Comparison of ENCODE assay signal across 8 cellular contexts in the genomic region with DNA sequence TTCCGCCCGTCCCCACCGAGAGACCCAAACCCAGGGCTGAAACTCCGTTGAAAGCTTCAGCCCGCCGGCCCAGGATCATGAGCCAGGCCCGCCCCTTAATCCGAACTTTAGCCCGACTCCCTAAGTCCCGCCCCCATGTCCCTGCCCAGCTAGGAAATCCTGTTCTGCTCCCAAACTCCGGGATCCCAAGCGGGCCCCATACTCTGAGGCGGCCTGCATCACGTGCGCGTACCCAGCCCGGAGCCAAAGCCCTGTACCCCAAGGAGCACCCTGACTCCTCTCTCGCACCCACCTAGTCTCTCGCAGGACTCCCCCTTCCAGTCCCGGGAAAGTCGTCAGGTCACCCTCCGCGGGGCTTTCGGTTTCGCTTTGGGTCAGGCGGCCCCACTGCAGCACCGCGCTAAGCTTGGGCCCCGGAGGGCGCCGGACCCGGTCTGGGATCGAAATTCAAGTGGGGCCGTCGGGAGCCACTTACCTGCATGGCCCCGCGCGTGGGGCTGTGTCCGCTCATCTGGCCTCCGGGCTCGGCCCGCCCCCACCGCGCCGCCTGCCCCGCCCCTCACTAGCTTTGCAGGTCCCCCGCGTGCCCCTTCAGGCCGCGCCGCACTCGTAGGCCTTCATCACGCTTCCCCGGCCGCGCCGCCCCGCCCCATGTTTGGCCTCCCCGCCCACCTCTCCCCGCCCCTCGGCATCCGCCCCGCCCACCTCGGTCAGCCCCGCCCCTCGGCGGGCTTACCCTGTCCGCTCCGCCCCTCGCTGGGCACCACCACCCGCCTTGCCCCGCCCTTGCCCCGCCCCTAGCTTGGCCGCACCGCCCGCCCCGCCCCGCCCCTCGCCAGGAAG. TPM values are rescaled to one million over a fixed set of nuclear protein-coding genes. Genes with fewer than 3 reads are reported as not detected.
A peak's percentile ranks its signal among the peaks of the same experiment; 100 is the strongest.
DNase-seq lines count a peak whose midpoint lies in the region; ATAC-seq, FAIRE-seq and TF ChIP-seq lines count a peak whose summit lies in the region.

A gene (minus strand): TSS at position 629 of the 843 bp plus-strand sequence. CDS start 118 bp downstream, at position 511.

- FAIRE-seq in H54 (lab: Jason Lieb, UNC) = no peak

- no peaks in the 10 kb centered on the region for H3K9me3 Mint-ChIP-seq in activated naive CD8-positive, alpha-beta T cell treated with anti-CD3 and anti-CD28 coated beads, Interleukin-2, amount 10 ng/mL, durations not matched to agents 7 days and 5 days

- intact Hi-C loops in head of caudate nucleus (cut with DNase I) = loop anchor here (5.0 to 10.0 kb wide), 2 partner anchors 155 to 213 kb away; a partner anchor contains a TSS
- intact Hi-C loops in ovary (cut with DNase I) = loop anchor here in 2 of 4 donors (5.0 to 10.0 kb wide), 3 partner anchors 110 to 225 kb away; a partner anchor contains a TSS
- intact Hi-C loops in thyroid gland (cut with DNase I) = loop anchor here (5.0 to 10.0 kb wide), 2 partner anchors 110 to 223 kb away; a partner anchor contains a TSS

- peak; percentile 11; the same call in 1 of the 2 replicates for TF ChIP-seq POLR2A in H54 (IDR thresholded peaks at IDR 0.05; ENCODE audit: low read depth, low read length)
- peak; percentile 40 for TF ChIP-seq POLR2A in ovary (IDR thresholded peaks at IDR 0.05)
- TF ChIP-seq POLR2A in thyroid gland (IDR thresholded peaks at IDR 0.05) = peak in 1 of 2 donors; percentile 44

- peak within 1 kb of the TSS; percentile 71 for H3K4me3 ChIP-seq in GM06990 (replicated peaks; ENCODE audit: low read depth, low read length)
- peak within 1 kb of the TSS; percentile 84 for H3K4me3 ChIP-seq in LNCaP clone FGC (ENCODE audit: low read depth, low read length)
- H3K4me3 ChIP-seq in ovary = peak within 1 kb of the TSS; percentile 94
- H3K4me3 ChIP-seq in thyroid gland (replicated peaks in 1 of 3) = peak within 1 kb of the TSS; percentile 49 to 97 (median 79)

- 1 to 3% (median 1%) methylated on average over 37 to 74 of the region's 79 CpGs for WGBS in ovary, 3 donors
- 0% methylated on average over 22 to 25 of the region's 79 CpGs for WGBS in thyroid gland, 2 donors

- H3K4me1 ChIP-seq in ovary (ENCODE audit: insufficient read depth) (peaks cover 6% of the 10 kb centered on the region), thyroid gland (peaks cover 8 to 13% of the 10 kb centered on the region in 2 donors)

- peaks cover 8% of the 10 kb centered on the region for H3K4me1 Mint-ChIP-seq in activated naive CD8-positive, alpha-beta T cell treated with anti-CD3 and anti-CD28 coated beads, Interleukin-2, amount 10 ng/mL, durations not matched to agents 7 days and 5 days

- POLR2A ChIA-PET in activated naive CD8-positive, alpha-beta T cell treated with anti-CD3 and anti-CD28 coated beads, Interleukin-2, amount 10 ng/mL, durations not matched to agents 7 days and 5 days (lab: Charles Lee) = interaction anchor here (0.7 to 3.4 kb wide), 14 partner anchors 10 to 212 kb away, joined by 3 to 13 read pairs (median 4); a partner anchor contains a TSS

- no peaks in the 10 kb centered on the region for H3K9me3 ChIP-seq in ovary
- no peaks in the 10 kb centered on the region for H3K9me3 ChIP-seq in thyroid gland

- H3K27ac ChIP-seq in ovary = peak within 1 kb of the TSS; percentile 50 to 84
- H3K27ac ChIP-seq in thyroid gland = peak within 1 kb of the TSS; percentile 91 to 97 (median 93)

- no peak for TF ChIP-seq CTCF in GM06990 (IDR thresholded peaks at IDR 0.05; ENCODE audit: insufficient read depth, low read length, poor library complexity, severe bottlenecking)
- TF ChIP-seq CTCF in LNCaP clone FGC (IDR thresholded peaks at IDR 0.05; ENCODE audit: control insufficient read depth, extremely low read depth, insufficient read depth) = no peak
- peak in 1 of 3 donors; percentile 6 for TF ChIP-seq CTCF in ovary (IDR thresholded peaks at IDR 0.05)
- TF ChIP-seq CTCF in thyroid gland (IDR thresholded peaks at IDR 0.05) = peak in 1 of 6 experiments; percentile 8

- H3K36me3 ChIP-seq in GM06990 (ENCODE audit: control insufficient read depth, insufficient read depth, low read length) (peaks cover 17% of the 10 kb centered on the region), ovary (no peaks in the 10 kb centered on the region), thyroid gland (peaks cover 14 to 20% of the 10 kb centered on the region in 2 donors)

- H3K27ac Mint-ChIP-seq in activated naive CD8-positive, alpha-beta T cell treated with anti-CD3 and anti-CD28 coated beads, Interleukin-2, amount 10 ng/mL, durations not matched to agents 7 days and 5 days = peak within 1 kb of the TSS; percentile 93

- peak; percentile 65 for ATAC-seq in activated naive CD8-positive, alpha-beta T cell treated with anti-CD3 and anti-CD28 coated beads, Interleukin-2, amount 10 ng/mL, durations not matched to agents 7 days and 5 days (ENCODE audit: low read depth)

- no peak for TF ChIP-seq EP300 in ovary (IDR thresholded peaks at IDR 0.05)

- peak; percentile 89 for DNase-seq in GM06990 (ENCODE audit: extremely low read depth, insufficient read length)
- DNase-seq in H54 (ENCODE audit: insufficient read length, low spot score) = peak; percentile 83
- no peak for DNase-seq in LNCaP clone FGC (ENCODE audit: low read depth)
- DNase-seq in SKM-1 treated with dmso at 0.1 percent for 144 hours (lab: John Stamatoyannopoulos, UW; ENCODE audit: unreplicated experiment) = peak; percentile 88
- peak; percentile 97 for DNase-seq in activated naive CD8-positive, alpha-beta T cell treated with anti-CD3 and anti-CD28 coated beads, Interleukin-2, amount 10 ng/mL, durations not matched to agents 7 days and 5 days
- DNase-seq in head of caudate nucleus = peak in 41 of 42 donors; percentile 18 to 99 (median 96)
- DNase-seq in ovary = peak; percentile 84 to 98 (median 97)
- DNase-seq in thyroid gland = peak; percentile 89 to 91

- no peaks in the 10 kb centered on the region for H3K27me3 ChIP-seq in GM06990 (replicated peaks; ENCODE audit: control insufficient read depth, insufficient read depth, low read length)
- no peaks in the 10 kb centered on the region for H3K27me3 ChIP-seq in ovary
- no peaks in the 10 kb centered on the region for H3K27me3 ChIP-seq in thyroid gland

- H3K4me3 Mint-ChIP-seq in activated naive CD8-positive, alpha-beta T cell treated with anti-CD3 and anti-CD28 coated beads, Interleukin-2, amount 10 ng/mL, durations not matched to agents 7 days and 5 days = peak within 1 kb of the TSS; percentile 89

- peaks cover 9% of the 10 kb centered on the region for H3K36me3 Mint-ChIP-seq in activated naive CD8-positive, alpha-beta T cell treated with anti-CD3 and anti-CD28 coated beads, Interleukin-2, amount 10 ng/mL, durations not matched to agents 7 days and 5 days

- H3K27me3 Mint-ChIP-seq in activated naive CD8-positive, alpha-beta T cell treated with anti-CD3 and anti-CD28 coated beads, Interleukin-2, amount 10 ng/mL, durations not matched to agents 7 days and 5 days = no peaks in the 10 kb centered on the region

RNA-seq across cellular contexts. Expression of the gene that starts here (rescaled TPM):
- total RNA-seq in activated naive CD8-positive, alpha-beta T cell treated with anti-CD3 and anti-CD28 coated beads, Interleukin-2, amount 10 ng/mL, durations not matched to agents 7 days and 5 days = 10 to 100 TPM; 63.2 to 69.0 TPM
- total RNA-seq in ovary = 10 to 100 TPM; 34.7 to 72.9 (median 66.4) TPM
- 10 to 100 TPM; 23.4 to 54.2 TPM for polyA plus RNA-seq in ovary
- 10 to 100 TPM; 35.9 to 49.5 (median 41.6) TPM for total RNA-seq in thyroid gland
